Comparison of ENCODE assay signal across 16 cellular contexts in the genomic region with DNA sequence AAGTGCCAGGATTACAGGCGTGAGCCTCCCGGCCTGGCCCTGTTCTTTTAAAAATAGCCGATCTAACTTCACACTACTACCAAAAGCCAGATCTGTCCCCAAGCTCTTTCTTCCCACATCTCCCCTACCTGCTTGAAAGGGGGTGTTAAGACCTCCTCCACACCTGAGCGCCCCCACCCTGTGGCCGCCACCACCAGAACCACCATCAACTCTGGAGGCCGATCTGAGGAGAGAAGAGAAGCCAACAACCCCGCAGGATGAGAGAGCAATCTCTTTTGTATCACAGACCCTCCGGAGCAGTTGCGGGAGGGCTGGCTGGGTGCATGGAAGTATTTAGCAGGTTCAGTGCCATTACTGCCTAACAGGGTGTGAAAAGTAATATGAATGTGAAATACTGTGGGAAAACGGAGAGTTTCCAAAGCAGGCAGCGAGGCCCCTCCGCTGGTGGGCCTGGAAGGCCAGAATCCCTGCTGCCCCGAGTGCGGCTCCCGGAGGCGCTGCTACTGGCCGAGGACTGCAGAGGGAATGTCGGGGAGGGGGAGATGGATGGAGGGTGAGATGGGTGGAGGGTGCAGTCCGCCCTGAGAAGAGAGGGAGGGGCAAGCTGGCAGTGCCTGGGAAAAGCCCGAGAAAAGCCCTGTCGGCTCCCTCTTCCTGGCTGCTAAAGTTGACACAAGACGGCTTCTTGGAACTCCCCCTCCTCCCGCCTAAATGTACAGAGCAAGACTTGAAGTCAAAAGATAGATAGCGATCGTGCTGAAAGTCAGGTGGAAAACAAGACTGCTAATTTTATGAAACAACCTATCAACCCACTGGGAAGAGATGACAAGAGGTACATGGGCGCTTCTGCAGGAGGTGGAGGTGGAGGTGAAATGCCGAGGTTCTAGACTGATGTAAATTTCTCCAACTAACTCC. TPM values are rescaled to one million over a fixed set of nuclear protein-coding genes. Genes with fewer than 3 reads are reported as not detected.
A peak's percentile ranks its signal among the peaks of the same experiment; 100 is the strongest.
DNase-seq lines count a peak whose midpoint lies in the region; ATAC-seq, FAIRE-seq and TF ChIP-seq lines count a peak whose summit lies in the region.
"Had no signal": no experiment of that assay in that cellular context is flagged by ENCODE, and none has a peak within 500 bp of the region (broad histone marks: within the 10 kb centered on the region; RNA-seq: fewer than 3 reads in every experiment).

No MANE protein-coding gene starts in this region.

- no peak overlapping the region for H3K9ac ChIP-seq in GM12878 (ENCODE audit: control insufficient read depth, insufficient read depth, low read length)

- H3K27me3 ChIP-seq in GM12878 (replicated peaks in 1 of 2; ENCODE audit: control insufficient read depth in 2 of 2, insufficient read depth in 2 of 2, low read length in 1 of 2), result peaks cover 10 to 22% of the 10 kb centered on the region in 2 experiments
- H3K27me3 ChIP-seq: MG63, ovary had no signal

- 58% methylated on average over 26 of the region's 27 CpGs for WGBS in GM12878 (ENCODE audit: insufficient coverage, insufficient replicate concordance, low lambda C conversion rate, missing lambda C conversion rate)
- WGBS in lower leg skin, 2 donors, result 61 to 66% methylated on average over 27 of the region's 27 CpGs

- no peak overlapping the region for H3K27ac Mint-ChIP-seq in activated naive CD4-positive, alpha-beta T cell treated with anti-CD3 and anti-CD28 coated beads, Interleukin-2, amount 10 ng/mL, durations not matched to agents 7 days and 5 days
- H3K27ac Mint-ChIP-seq in stimulated activated naive CD8-positive, alpha-beta T cell treated with anti-CD3 and anti-CD28 coated beads, Interleukin-15, amount 100 ng/mL, for 72 hours, result peak overlapping the region in 1 of 2 donors; percentile 56
- H3K27ac Mint-ChIP-seq: activated CD4-positive, alpha-beta memory T cell treated with anti-CD3 and anti-CD28 coated beads for 36 hours had no signal

- SMC1A ChIA-PET in GM12878 (lab: Charles Lee; ENCODE audit: uncharacterized antibody, unreplicated experiment), result no interaction called here

- H4K20me1 ChIP-seq in GM12878 (ENCODE audit: control insufficient read depth, insufficient read depth), result no peaks in the 10 kb centered on the region

- peaks cover 14% of the 10 kb centered on the region for H3K4me1 ChIP-seq in GM12878 (ENCODE audit: control insufficient read depth, insufficient read depth, low read length)
- H3K4me1 ChIP-seq: adrenal gland had no signal

- CTCF ChIA-PET in activated naive CD4-positive, alpha-beta T cell treated with anti-CD3 and anti-CD28 coated beads, Interleukin-2, amount 10 ng/mL, durations not matched to agents 7 days and 5 days (lab: Charles Lee), result no interaction called here
- CTCF ChIA-PET in GM12878 (lab: Yijun Ruan, JAX), result no interaction called here

- POLR2A ChIA-PET in GM12878 (lab: Charles Lee), result no interaction called here

- in situ Hi-C loops in GM12878 (cut with MboI), result loop anchor here (25.0 kb wide), 1 partner anchor 805 kb away; no protein-coding TSS in a partner anchor

- no peak for TF ChIP-seq EP300 in GM12878 (IDR thresholded peaks at IDR 0.05; ENCODE audit: borderline replicate concordance in 1 of 2, control insufficient read depth in 1 of 2, low read depth in 2 of 2, low read length in 2 of 2)

- no peak for DNase-seq in activated naive CD4-positive, alpha-beta T cell treated with anti-CD3 and anti-CD28 coated beads, Interleukin-2, amount 10 ng/mL, durations not matched to agents 7 days and 5 days
- no peak for DNase-seq in activated naive CD4-positive, alpha-beta T cell (lab: John Stamatoyannopoulos, UW)
- no peak for DNase-seq in GM12878 (ENCODE audit: low read depth, low spot score)
- DNase-seq in lower leg skin (ENCODE audit: low spot score in 2 of 2), result peak; percentile 9 to 82
- peak in 1 of 2 donors; percentile 5 for DNase-seq in stimulated activated naive CD8-positive, alpha-beta T cell treated with anti-CD3 and anti-CD28 coated beads, Interleukin-15, amount 100 ng/mL, for 72 hours
- no peak for DNase-seq in RPMI8226
- no peak for DNase-seq in NCI-H446 (lab: John Stamatoyannopoulos, UW)
- no peak for DNase-seq in GM12892 (ENCODE audit: insufficient read length)
- DNase-seq: activated CD4-positive, alpha-beta memory T cell treated with anti-CD3 and anti-CD28 coated beads for 36 hours; adrenal gland; DMS79 treated with DMSO at 0.1 percent for 48 hours; GOT3; left colon; MG63; ovary had no signal

- H3K79me2 ChIP-seq in GM12878 (ENCODE audit: control insufficient read depth, insufficient read depth, low read length), result no peaks in the 10 kb centered on the region

- no peak overlapping the region for H3K27ac ChIP-seq in GM12878 (ENCODE audit: control insufficient read depth, insufficient read depth)
- H3K27ac ChIP-seq: adrenal gland, ovary had no signal

- TF ChIP-seq CTCF in GM12878 (IDR thresholded peaks at IDR 0.05 in 2 of 3, conservative IDR thresholded peaks at IDR 0.05 in 1 of 3; ENCODE audit: control insufficient read depth in 2 of 3, extremely low read depth in 1 of 3, insufficient read depth in 1 of 3, low read depth in 3 of 3, low read length in 3 of 3) (no peak), lower leg skin (IDR thresholded peaks at IDR 0.05) (no peak)

- FAIRE-seq in GM12878 (lab: Jason Lieb, UNC) (no peak), GM12892 (lab: Jason Lieb, UNC) (no peak)

- H3K4me3 ChIP-seq in GM12878 (no peak overlapping the region; the same call in 1 of the 2 replicates), lower leg skin (ENCODE audit: low read depth, poor library complexity, severe bottlenecking) (no peak overlapping the region)
- H3K4me3 ChIP-seq: MG63, ovary had no signal

- H3K4me2 ChIP-seq in GM12878 (ENCODE audit: control insufficient read depth, insufficient read depth), result 0 out of 2 replicates have a peak overlapping the region, but pooled peaks have one; percentile 15

- intact Hi-C loops in GM12878 (cut with micrococcal nuclease; ENCODE audit: unreplicated experiment), result loop anchor here (5.0 kb wide), 1 partner anchor 485 kb away; no protein-coding TSS in a partner anchor
- intact Hi-C loops in lower leg skin (cut with DNase I; ENCODE audit: low total_unique reads), result loop anchor here (10.0 kb wide), 1 partner anchor 617 kb away; no protein-coding TSS in a partner anchor

- no peak for TF ChIP-seq RAD21 in GM12878 (IDR thresholded peaks at IDR 0.05; ENCODE audit: insufficient read depth, low read depth, low read length)

- TF ChIP-seq POLR2A in GM12878 (IDR thresholded peaks at IDR 0.05; ENCODE audit: low read depth, low read length) (no peak), lower leg skin (IDR thresholded peaks at IDR 0.05) (no peak), GM12892 (IDR thresholded peaks at IDR 0.05; ENCODE audit: low read depth, low read length) (no peak)

- peaks cover 100% of the 10 kb centered on the region for H3K27me3 Mint-ChIP-seq in activated naive CD4-positive, alpha-beta T cell treated with anti-CD3 and anti-CD28 coated beads, Interleukin-2, amount 10 ng/mL, durations not matched to agents 7 days and 5 days
- H3K27me3 Mint-ChIP-seq in stimulated activated naive CD8-positive, alpha-beta T cell treated with anti-CD3 and anti-CD28 coated beads, Interleukin-15, amount 100 ng/mL, for 72 hours, result peaks cover 100% of the 10 kb centered on the region

- BruUV-seq in GM12878 (replicated peaks; lab: Mats Ljungman, UMichigan), result no TSS peak

- H3K36me3 Mint-ChIP-seq in activated naive CD4-positive, alpha-beta T cell treated with anti-CD3 and anti-CD28 coated beads, Interleukin-2, amount 10 ng/mL, durations not matched to agents 7 days and 5 days, result peaks cover 16% of the 10 kb centered on the region

- no peaks in the 10 kb centered on the region; the same call in 2 of the 3 replicates for H3K9me3 ChIP-seq in GM12878 (replicated peaks; ENCODE audit: control insufficient read depth, insufficient read depth, low read length)
- H3K9me3 ChIP-seq: adrenal gland, MG63, ovary had no signal

- RAD21 ChIA-PET in GM12878 (lab: Charles Lee; ENCODE audit: unreplicated experiment), result no interaction called here

- ATAC-seq in GM12878, result no peak
- ATAC-seq in stimulated activated naive CD8-positive, alpha-beta T cell treated with anti-CD3 and anti-CD28 coated beads, Interleukin-15, amount 100 ng/mL, for 72 hours, result no peak

- peak overlapping the region; percentile 5 for H3K4me3 Mint-ChIP-seq in activated naive CD4-positive, alpha-beta T cell treated with anti-CD3 and anti-CD28 coated beads, Interleukin-2, amount 10 ng/mL, durations not matched to agents 7 days and 5 days
- peak overlapping the region; percentile 55 to 81 for H3K4me3 Mint-ChIP-seq in stimulated activated naive CD8-positive, alpha-beta T cell treated with anti-CD3 and anti-CD28 coated beads, Interleukin-15, amount 100 ng/mL, for 72 hours

- peaks cover 41% of the 10 kb centered on the region for H3K4me1 Mint-ChIP-seq in activated naive CD4-positive, alpha-beta T cell treated with anti-CD3 and anti-CD28 coated beads, Interleukin-2, amount 10 ng/mL, durations not matched to agents 7 days and 5 days
- peaks cover 45% of the 10 kb centered on the region for H3K4me1 Mint-ChIP-seq in stimulated activated naive CD8-positive, alpha-beta T cell treated with anti-CD3 and anti-CD28 coated beads, Interleukin-15, amount 100 ng/mL, for 72 hours

- H3K9me3 Mint-ChIP-seq in activated naive CD4-positive, alpha-beta T cell treated with anti-CD3 and anti-CD28 coated beads, Interleukin-2, amount 10 ng/mL, durations not matched to agents 7 days and 5 days, result no peaks in the 10 kb centered on the region
- H3K9me3 Mint-ChIP-seq in stimulated activated naive CD8-positive, alpha-beta T cell treated with anti-CD3 and anti-CD28 coated beads, Interleukin-15, amount 100 ng/mL, for 72 hours, result peaks cover 0 to 5% of the 10 kb centered on the region in 2 donors
- H3K9me3 Mint-ChIP-seq: activated CD4-positive, alpha-beta memory T cell treated with anti-CD3 and anti-CD28 coated beads for 36 hours had no signal

- no peaks in the 10 kb centered on the region for H3K36me3 ChIP-seq in GM12878 (ENCODE audit: control insufficient read depth in 2 of 2, insufficient read depth in 2 of 2, low read length in 1 of 2)
- H3K36me3 ChIP-seq: adrenal gland, MG63, ovary had no signal

- no peak overlapping the region for H2AFZ ChIP-seq in GM12878 (ENCODE audit: control insufficient read depth, low read depth, low read length)

RNA-seq across cellular contexts. Expression of gene HAND2, which starts 22.3 kb away (rescaled TPM):
- not detected in 2 replicates for total RNA-seq in GM12878 (2013; cell fraction: nucleolus; rRNA removed)
- total RNA-seq in GM12878 (2014; rRNA removed), result not detected in 2 replicates
- not detected in 2 replicates for total RNA-seq in GM12878 (2014; rRNA removed; fragmentation: Illumina TruSeq; extraction: Trizol)
- not detected in 2 replicates for total RNA-seq in GM12878 (2021)
- polyA plus RNA-seq in GM12878 (2011; ENCODE audit: low read depth), result not detected
- not detected in 2 replicates for polyA plus RNA-seq in GM12878 (2011; rRNA removed)
- polyA plus RNA-seq in GM12878 (2011; cell fraction: cytosol; rRNA removed), result not detected in 2 replicates
- not detected in 2 replicates for polyA plus RNA-seq in GM12878 (2011; cell fraction: nucleus; rRNA removed)
- polyA plus RNA-seq in GM12878 (2012), result not detected in 2 replicates
- not detected in 2 replicates for polyA plus RNA-seq in GM12878 (2014; fragmentation: Illumina TruSeq; extraction: Trizol)
- not detected for polyA plus RNA-seq in GM12878 (2014; fragmentation: Nextera tagmentation; extraction: Ambion mirVana)
- not detected in 2 replicates for polyA plus RNA-seq in GM12878 (2014; rRNA removed)
- under 1 TPM in 1 of 2 experiments, not detected in 1; 0.09 TPM for polyA plus RNA-seq in GM12878 (2016; fragmentation: Nextera tagmentation; extraction: Ambion mirVana)
- polyA minus RNA-seq in GM12878 (2011; rRNA and poly(A)+ RNA removed), result not detected in 2 replicates
- polyA minus RNA-seq in GM12878 (2011; cell fraction: cytosol; rRNA and poly(A)+ RNA removed), result not detected in 2 replicates
- polyA minus RNA-seq in GM12878 (2011; cell fraction: nucleus; rRNA and poly(A)+ RNA removed), result not detected in 2 replicates
- 10 to 100 TPM in 1 of 4 donors, 1 to 10 TPM in 2, under 1 TPM in 1; 0.25 to 11.0 (median 4.1) TPM for total RNA-seq in lower leg skin
- polyA plus RNA-seq in GM12892 (2012; ENCODE audit: missing spikeins), result not detected
- total RNA-seq: activated CD4-positive, alpha-beta memory T cell treated with anti-CD3 and anti-CD28 coated beads for 36 hours; dermis microvascular lymphatic vessel endothelial cell had no signal

Comparison
In these comparisons a context has a peak if more than half of its experiments do, and no peak if none do; other contexts are left out.
1. DNase-seq: peak in lower leg skin (2 of 2); none in activated naive CD4-positive, alpha-beta T cell treated with anti-CD3 and anti-CD28 coated beads, Interleukin-2, amount 10 ng/mL, durations not matched to agents 7 days and 5 days (single experiment), activated naive CD4-positive, alpha-beta T cell (0 of 4), GM12878 (single experiment), RPMI8226 (single experiment), NCI-H446 (0 of 2) and GM12892 (single experiment).